ENCODE assay signal across 38 cellular contexts in the genomic region with DNA sequence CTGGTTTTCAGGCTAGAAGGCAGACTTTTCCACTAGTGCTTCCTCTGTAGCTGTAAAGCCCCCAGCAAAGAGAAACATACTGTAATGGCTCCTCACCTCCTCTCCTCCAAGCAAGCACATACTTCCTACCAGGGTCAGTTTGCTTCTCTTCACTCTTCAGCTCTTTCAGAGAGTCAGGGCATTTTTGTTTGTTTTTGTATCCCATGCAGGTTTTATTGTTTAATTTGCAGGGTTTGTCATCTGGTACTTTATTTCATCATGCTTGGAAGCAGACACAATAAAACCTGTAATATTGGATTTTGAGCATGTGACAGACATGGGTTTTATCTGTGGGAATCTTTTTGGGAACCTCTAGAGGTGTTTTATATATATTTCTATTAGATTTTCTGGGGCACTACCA.
"Had no signal": no experiment of that assay in that cellular context is flagged by ENCODE, and none has a peak within 500 bp of the region (broad histone marks: within the 10 kb centered on the region; RNA-seq: fewer than 3 reads in every experiment).

No MANE protein-coding gene starts in this region.

- H3K4me3 ChIP-seq: ascending aorta, cardiac muscle cell had no signal

- H3K4me1 ChIP-seq: ascending aorta had no signal

- H3K9me3 Mint-ChIP-seq: brain, WTC11 had no signal

- DNase-seq: activated CD4-positive, alpha-beta memory T cell treated with anti-CD3 and anti-CD28 coated beads, Interleukin-2, amount 10 ng/mL, durations not matched to agents 7 days and 5 days; activated CD4-positive, alpha-beta T cell treated with anti-CD3 and anti-CD28 coated beads for 1 hour; activated CD4-positive, alpha-beta T cell treated with anti-CD3 and anti-CD28 coated beads for 36 hours; activated CD4-positive, alpha-beta T cell treated with anti-CD3 and anti-CD28 coated beads for 48 hours; activated CD4-positive, alpha-beta T cell treated with anti-CD3 and anti-CD28 coated beads, Interleukin-2, amount 10 ng/mL, durations not matched to agents 7 days and 5 days; activated CD4-positive, alpha-beta T cell treated with anti-CD3 and anti-CD28 coated beads, Interleukin-2, amount 50 U/mL, for 48 hours; activated CD4-positive, CD25-positive, alpha-beta regulatory T cell; activated CD8-positive, alpha-beta memory T cell treated with anti-CD3 and anti-CD28 coated beads for 24 hours; activated CD8-positive, alpha-beta memory T cell treated with anti-CD3 and anti-CD28 coated beads, Interleukin-2, amount 10 ng/mL, durations not matched to agents 7 days and 5 days; activated CD8-positive, alpha-beta memory T cell treated with anti-CD3 and anti-CD28 coated beads, Interleukin-2, amount 50 U/mL, for 48 hours; activated CD8-positive, alpha-beta T cell treated with anti-CD3 and anti-CD28 coated beads, Interleukin-2, amount 10 ng/mL, durations not matched to agents 7 days and 5 days; activated effector memory CD4-positive, alpha-beta T cell treated with Interleukin-2 at 50 U/mL for 16 hours; activated gamma-delta T cell; activated naive CD4-positive, alpha-beta T cell treated with anti-CD3 and anti-CD28 coated beads, Interleukin-2, amount 10 ng/mL, durations not matched to agents 7 days and 5 days; activated naive CD4-positive, alpha-beta T cell treated with Interleukin-2 at 50 U/mL for 16 hours; activated naive CD8-positive, alpha-beta T cell treated with anti-CD3 and anti-CD28 coated beads, Interleukin-2, amount 10 ng/mL, durations not matched to agents 7 days and 5 days; activated naive CD8-positive, alpha-beta T cell treated with anti-CD3 and anti-CD28 coated beads, Interleukin-2, amount 50 U/mL, for 24 hours; activated T-cell treated with anti-CD3 and anti-CD28 coated beads, Interleukin-2, amount 50 U/mL, for 24 hours; activated T-cell treated with anti-CD3 and anti-CD28 coated beads, Interleukin-2, amount 50 U/mL, for 48 hours; amygdala; anterior cingulate cortex; caudate nucleus; cerebellar nuclear complex; T-helper 1 cell; T-helper 2 cell; T-helper 9 cell; WERI-Rb-1 had no signal

- H3K4me1 Mint-ChIP-seq: activated CD4-positive, alpha-beta memory T cell treated with anti-CD3 and anti-CD28 coated beads, Interleukin-2, amount 10 ng/mL, durations not matched to agents 7 days and 5 days; activated CD4-positive, alpha-beta T cell treated with anti-CD3 and anti-CD28 coated beads for 36 hours; activated CD4-positive, alpha-beta T cell treated with anti-CD3 and anti-CD28 coated beads, Interleukin-2, amount 10 ng/mL, durations not matched to agents 7 days and 5 days; activated CD8-positive, alpha-beta memory T cell treated with anti-CD3 and anti-CD28 coated beads, Interleukin-2, amount 10 ng/mL, durations not matched to agents 7 days and 5 days; activated naive CD4-positive, alpha-beta T cell treated with anti-CD3 and anti-CD28 coated beads, Interleukin-2, amount 10 ng/mL, durations not matched to agents 7 days and 5 days; activated naive CD4-positive, alpha-beta T cell treated with anti-CD3 and anti-CD28 coated beads, Interleukin-2, amount 50 U/mL, for 24 hours; activated naive CD8-positive, alpha-beta T cell treated with anti-CD3 and anti-CD28 coated beads, Interleukin-2, amount 10 ng/mL, durations not matched to agents 7 days and 5 days; activated naive CD8-positive, alpha-beta T cell treated with anti-CD3 and anti-CD28 coated beads, Interleukin-2, amount 50 U/mL, for 24 hours; brain; central memory CD8-positive, alpha-beta T cell had no signal

- H3K27me3 Mint-ChIP-seq: activated CD4-positive, alpha-beta memory T cell treated with anti-CD3 and anti-CD28 coated beads, Interleukin-2, amount 10 ng/mL, durations not matched to agents 7 days and 5 days; activated CD4-positive, alpha-beta T cell treated with anti-CD3 and anti-CD28 coated beads for 36 hours; activated CD4-positive, alpha-beta T cell treated with anti-CD3 and anti-CD28 coated beads, Interleukin-2, amount 10 ng/mL, durations not matched to agents 7 days and 5 days; activated CD8-positive, alpha-beta memory T cell treated with anti-CD3 and anti-CD28 coated beads, Interleukin-2, amount 10 ng/mL, durations not matched to agents 7 days and 5 days; activated naive CD4-positive, alpha-beta T cell treated with anti-CD3 and anti-CD28 coated beads, Interleukin-2, amount 10 ng/mL, durations not matched to agents 7 days and 5 days; activated naive CD4-positive, alpha-beta T cell treated with anti-CD3 and anti-CD28 coated beads, Interleukin-2, amount 50 U/mL, for 24 hours; activated naive CD8-positive, alpha-beta T cell; activated naive CD8-positive, alpha-beta T cell treated with anti-CD3 and anti-CD28 coated beads, Interleukin-2, amount 10 ng/mL, durations not matched to agents 7 days and 5 days; activated naive CD8-positive, alpha-beta T cell treated with anti-CD3 and anti-CD28 coated beads, Interleukin-2, amount 50 U/mL, for 24 hours; activated T-cell treated with anti-CD3 and anti-CD28 coated beads, Interleukin-2, amount 50 U/mL, for 24 hours; brain; central memory CD8-positive, alpha-beta T cell had no signal

- H3K27me3 ChIP-seq: ascending aorta, cardiac muscle cell had no signal

- H3K27ac ChIP-seq: ascending aorta, cardiac muscle cell, WERI-Rb-1 had no signal

- H3K4me3 Mint-ChIP-seq: activated CD4-positive, alpha-beta memory T cell treated with anti-CD3 and anti-CD28 coated beads, Interleukin-2, amount 10 ng/mL, durations not matched to agents 7 days and 5 days; activated CD4-positive, alpha-beta T cell treated with anti-CD3 and anti-CD28 coated beads for 36 hours; activated CD4-positive, alpha-beta T cell treated with anti-CD3 and anti-CD28 coated beads, Interleukin-2, amount 10 ng/mL, durations not matched to agents 7 days and 5 days; activated CD8-positive, alpha-beta memory T cell treated with anti-CD3 and anti-CD28 coated beads, Interleukin-2, amount 10 ng/mL, durations not matched to agents 7 days and 5 days; activated CD8-positive, alpha-beta T cell treated with anti-CD3 and anti-CD28 coated beads, Interleukin-2, amount 10 ng/mL, durations not matched to agents 7 days and 5 days; activated naive CD4-positive, alpha-beta T cell treated with anti-CD3 and anti-CD28 coated beads, Interleukin-2, amount 10 ng/mL, durations not matched to agents 7 days and 5 days; activated naive CD4-positive, alpha-beta T cell treated with anti-CD3 and anti-CD28 coated beads, Interleukin-2, amount 50 U/mL, for 24 hours; activated naive CD8-positive, alpha-beta T cell; activated naive CD8-positive, alpha-beta T cell treated with anti-CD3 and anti-CD28 coated beads, Interleukin-2, amount 10 ng/mL, durations not matched to agents 7 days and 5 days; activated naive CD8-positive, alpha-beta T cell treated with anti-CD3 and anti-CD28 coated beads, Interleukin-2, amount 50 U/mL, for 24 hours; activated T-cell treated with anti-CD3 and anti-CD28 coated beads, Interleukin-2, amount 50 U/mL, for 24 hours; brain; central memory CD8-positive, alpha-beta T cell; T-helper 1 cell treated with Interleukin-12 subunit alpha and Interleukin-12 subunit beta and Interleukin-4 antibody, amounts not matched to agents 30 μg/mL and 1 μg/mL, for 36 hours; T-helper 2 cell treated with Interferon-gamma antibody and Interleukin-4, amounts not matched to agents 5 μg/mL and 100 μg/mL, for 36 hours; WTC11 had no signal

- H3K27ac Mint-ChIP-seq: activated CD4-positive, alpha-beta memory T cell treated with anti-CD3 and anti-CD28 coated beads, Interleukin-2, amount 10 ng/mL, durations not matched to agents 7 days and 5 days; activated CD4-positive, alpha-beta T cell treated with anti-CD3 and anti-CD28 coated beads for 36 hours; activated CD4-positive, alpha-beta T cell treated with anti-CD3 and anti-CD28 coated beads, Interleukin-2, amount 10 ng/mL, durations not matched to agents 7 days and 5 days; activated CD8-positive, alpha-beta memory T cell treated with anti-CD3 and anti-CD28 coated beads, Interleukin-2, amount 10 ng/mL, durations not matched to agents 7 days and 5 days; activated CD8-positive, alpha-beta T cell treated with anti-CD3 and anti-CD28 coated beads, Interleukin-2, amount 10 ng/mL, durations not matched to agents 7 days and 5 days; activated naive CD4-positive, alpha-beta T cell treated with anti-CD3 and anti-CD28 coated beads, Interleukin-2, amount 10 ng/mL, durations not matched to agents 7 days and 5 days; activated naive CD4-positive, alpha-beta T cell treated with anti-CD3 and anti-CD28 coated beads, Interleukin-2, amount 50 U/mL, for 24 hours; activated naive CD8-positive, alpha-beta T cell; activated naive CD8-positive, alpha-beta T cell treated with anti-CD3 and anti-CD28 coated beads, Interleukin-2, amount 10 ng/mL, durations not matched to agents 7 days and 5 days; activated naive CD8-positive, alpha-beta T cell treated with anti-CD3 and anti-CD28 coated beads, Interleukin-2, amount 50 U/mL, for 24 hours; activated T-cell treated with anti-CD3 and anti-CD28 coated beads, Interleukin-2, amount 50 U/mL, for 24 hours; activated T-helper 2 cell treated with anti-CD3 and anti-CD28 coated beads, Interferon-gamma antibody, Interleukin-2, Interleukin-4, amounts not matched to agents 10 μg/mL and 5 μg/mL and 100 μg/mL, durations not matched to agents 14 hours and 24 hours and 36 hours; brain; T-helper 1 cell treated with Interleukin-12 subunit alpha and Interleukin-12 subunit beta and Interleukin-4 antibody, amounts not matched to agents 30 μg/mL and 1 μg/mL, for 36 hours; T-helper 2 cell treated with Interferon-gamma antibody and Interleukin-4, amounts not matched to agents 5 μg/mL and 100 μg/mL, for 36 hours; WTC11 had no signal

- H3K9me3 ChIP-seq: ascending aorta had no signal

- ATAC-seq: activated CD4-positive, alpha-beta T cell treated with anti-CD3 and anti-CD28 coated beads for 36 hours; activated CD4-positive, CD25-positive, alpha-beta regulatory T cell treated with anti-CD3 and anti-CD28 coated beads, Interleukin-2, amount 50 U/mL, for 24 hours; activated CD8-positive, alpha-beta memory T cell treated with anti-CD3 and anti-CD28 coated beads, Interleukin-2, amount 10 ng/mL, durations not matched to agents 7 days and 5 days; activated CD8-positive, alpha-beta T cell treated with anti-CD3 and anti-CD28 coated beads, Interleukin-2, amount 10 ng/mL, durations not matched to agents 7 days and 5 days; activated naive CD8-positive, alpha-beta T cell treated with anti-CD3 and anti-CD28 coated beads, Interleukin-2, amount 50 U/mL, for 24 hours; WTC11 had no signal

- H3K36me3 Mint-ChIP-seq: activated CD8-positive, alpha-beta memory T cell treated with anti-CD3 and anti-CD28 coated beads, Interleukin-2, amount 10 ng/mL, durations not matched to agents 7 days and 5 days; activated naive CD4-positive, alpha-beta T cell treated with anti-CD3 and anti-CD28 coated beads, Interleukin-2, amount 10 ng/mL, durations not matched to agents 7 days and 5 days; activated naive CD4-positive, alpha-beta T cell treated with anti-CD3 and anti-CD28 coated beads, Interleukin-2, amount 50 U/mL, for 24 hours; activated naive CD8-positive, alpha-beta T cell; activated naive CD8-positive, alpha-beta T cell treated with anti-CD3 and anti-CD28 coated beads, Interleukin-2, amount 10 ng/mL, durations not matched to agents 7 days and 5 days; brain; WTC11 had no signal
